In genomic region chr9:117278656-117279055, GRCh38 we compare ENCODE assay signal across 27 cellular contexts.
DNase-seq lines count a peak whose midpoint lies in the region; FAIRE-seq and TF ChIP-seq lines count a peak whose summit lies in the region.
"Had no signal": no experiment of that assay in that cellular context is flagged by ENCODE, and none has a peak within 500 bp of the region (broad histone marks: within the 10 kb centered on the region; RNA-seq: fewer than 3 reads in every experiment).

No MANE protein-coding gene starts in this region.

- H3K27me3 Mint-ChIP-seq in Calu3 (ENCODE audit: unreplicated experiment), result no peaks in the 10 kb centered on the region
- H3K27me3 Mint-ChIP-seq: activated T-cell treated with anti-CD3 and anti-CD28 coated beads, Interleukin-2, amount 50 U/mL, for 24 hours; B cell had no signal

- TF ChIP-seq EP300 in neural cell (conservative IDR thresholded peaks at IDR 0.05; ENCODE audit: poor library complexity, severe bottlenecking), result no peak

- no peak for TF ChIP-seq CTCF in neural cell (IDR thresholded peaks at IDR 0.05; ENCODE audit: poor library complexity, severe bottlenecking)
- no peak for TF ChIP-seq CTCF in Calu3 (IDR thresholded peaks at IDR 0.05; ENCODE audit: unreplicated experiment)

- H3K27ac Mint-ChIP-seq in Calu3 (ENCODE audit: unreplicated experiment), result no peak overlapping the region
- H3K27ac Mint-ChIP-seq: activated T-cell treated with anti-CD3 and anti-CD28 coated beads, Interleukin-2, amount 50 U/mL, for 24 hours; B cell; T-helper 1 cell treated with Interleukin-12 subunit alpha and Interleukin-12 subunit beta and Interleukin-4 antibody, amounts not matched to agents 30 μg/mL and 1 μg/mL, for 36 hours had no signal

- peak overlapping the region; percentile 24 for H3K27ac ChIP-seq in neural cell (ENCODE audit: low read length)
- H3K27ac ChIP-seq: foreskin keratinocyte, SJCRH30 had no signal

- no peak for TF ChIP-seq POLR2A in H54 (IDR thresholded peaks at IDR 0.05; ENCODE audit: low read depth, low read length)

- H4K20me1 ChIP-seq in neural cell (ENCODE audit: insufficient read depth), result no peaks in the 10 kb centered on the region

- H3K9me2 ChIP-seq in neural cell (ENCODE audit: insufficient read depth, low read length), result no peaks in the 10 kb centered on the region

- H3K4me1 Mint-ChIP-seq in Calu3 (ENCODE audit: low read depth, unreplicated experiment), result no peaks in the 10 kb centered on the region
- H3K4me1 Mint-ChIP-seq: B cell had no signal

- peaks cover 7% of the 10 kb centered on the region for H3K9me3 Mint-ChIP-seq in Calu3 (ENCODE audit: low read depth, unreplicated experiment)
- H3K9me3 Mint-ChIP-seq: T-helper 1 cell treated with Interleukin-12 subunit alpha and Interleukin-12 subunit beta and Interleukin-4 antibody, amounts not matched to agents 30 μg/mL and 1 μg/mL, for 36 hours had no signal

- DNase-seq in NCI-H1694 treated with DMSO at 0.1 percent for 48 hours (lab: John Stamatoyannopoulos, UW) (peak; percentile 22), NCI-H1694 (lab: John Stamatoyannopoulos, UW) (no peak), H54 (ENCODE audit: insufficient read length, low spot score) (no peak), SHP77 (lab: John Stamatoyannopoulos, UW) (peak; percentile 31 to 66), Calu3 (no peak), NCI-H187 (lab: John Stamatoyannopoulos, UW) (no peak)
- DNase-seq in activated CD8-positive, alpha-beta memory T cell treated with anti-CD3 and anti-CD28 coated beads for 24 hours, result no peak
- DNase-seq: activated naive CD4-positive, alpha-beta T cell treated with Interleukin-2 at 50 U/mL for 16 hours; activated T-cell treated with anti-CD3 and anti-CD28 coated beads, Interleukin-2, amount 50 U/mL, for 24 hours; amniotic stem cell; cortex of kidney; foreskin keratinocyte; Kasumi-1; left cardiac atrium; mesenchymal stem cell; MV-4-11; NK-92 treated with Interleukin-12 subunit alpha and Interleukin-12 subunit beta, amount 100 ng/mL, for 24 hours; SJCRH30; small intestine; stimulated activated CD4-positive, alpha-beta T cell treated with anti-CD3 and anti-CD28 coated beads, Interleukin-2, amount 100 ng/mL, for 24 hours had no signal

- no peak overlapping the region for H2AFZ ChIP-seq in neural cell (ENCODE audit: low read depth, low read length)

- H3F3A ChIP-seq in neural cell (ENCODE audit: insufficient read depth, low read length, poor library complexity, severe bottlenecking), result no peaks in the 10 kb centered on the region

- H3K27me3 ChIP-seq in neural cell (ENCODE audit: insufficient read depth, low read depth, low read length), result no peaks in the 10 kb centered on the region
- H3K27me3 ChIP-seq: foreskin keratinocyte, SJCRH30 had no signal

- no peaks in the 10 kb centered on the region for H3K36me3 ChIP-seq in neural cell (ENCODE audit: insufficient read depth, low read length)
- H3K36me3 ChIP-seq: SJCRH30 had no signal

- no TSS peak for BruUV-seq in Calu3 (replicated peaks; lab: Mats Ljungman, UMichigan)

- no peaks in the 10 kb centered on the region for H3K79me2 ChIP-seq in neural cell (replicated peaks; ENCODE audit: insufficient read depth, low read length)

- H3K9ac ChIP-seq in neural cell (ENCODE audit: low read length), result no peak overlapping the region

- no peaks in the 10 kb centered on the region for H3K36me3 Mint-ChIP-seq in Calu3 (ENCODE audit: insufficient read depth, unreplicated experiment)

- no peak overlapping the region for H3K4me3 Mint-ChIP-seq in Calu3 (ENCODE audit: low read depth, unreplicated experiment)
- H3K4me3 Mint-ChIP-seq: activated T-cell treated with anti-CD3 and anti-CD28 coated beads, Interleukin-2, amount 50 U/mL, for 24 hours; B cell; T-helper 1 cell treated with Interleukin-12 subunit alpha and Interleukin-12 subunit beta and Interleukin-4 antibody, amounts not matched to agents 30 μg/mL and 1 μg/mL, for 36 hours had no signal

- peak overlapping the region; percentile 9 for H3K4me3 ChIP-seq in neural cell (ENCODE audit: low read length)
- H3K4me3 ChIP-seq: SJCRH30 had no signal

- H3K4me2 ChIP-seq in neural cell (ENCODE audit: low read length), result no peak overlapping the region

- no peaks in the 10 kb centered on the region for H3K9me3 ChIP-seq in neural cell (ENCODE audit: low read length)
- H3K9me3 ChIP-seq: SJCRH30 had no signal

- no peak for TF ChIP-seq RAD21 in neural cell (conservative IDR thresholded peaks at IDR 0.05)

- CTCF ChIA-PET in Calu3 (lab: Charles Lee), result no interaction called here

- intact Hi-C loops in Calu3 (cut with micrococcal nuclease; ENCODE audit: unreplicated experiment), result no loop called here

- FAIRE-seq in H54 (lab: Jason Lieb, UNC), result peak; percentile 23
- FAIRE-seq: A204.1, bronchial epithelial cell, GM12891, HepG2, small intestine had no signal

TF ChIP-seq in neural cell, 6 proteins besides CTCF, POLR2A, EP300 and RAD21:
- TF ChIP-seq POLR2AphosphoS5 (IDR thresholded peaks at IDR 0.05) (peak; percentile 22), EZH2 (IDR thresholded peaks at IDR 0.05; ENCODE audit: borderline replicate concordance, insufficient read depth, low read length, poor library complexity, severe bottlenecking) (no peak)
- TF ChIP-seq, protein P1, sequence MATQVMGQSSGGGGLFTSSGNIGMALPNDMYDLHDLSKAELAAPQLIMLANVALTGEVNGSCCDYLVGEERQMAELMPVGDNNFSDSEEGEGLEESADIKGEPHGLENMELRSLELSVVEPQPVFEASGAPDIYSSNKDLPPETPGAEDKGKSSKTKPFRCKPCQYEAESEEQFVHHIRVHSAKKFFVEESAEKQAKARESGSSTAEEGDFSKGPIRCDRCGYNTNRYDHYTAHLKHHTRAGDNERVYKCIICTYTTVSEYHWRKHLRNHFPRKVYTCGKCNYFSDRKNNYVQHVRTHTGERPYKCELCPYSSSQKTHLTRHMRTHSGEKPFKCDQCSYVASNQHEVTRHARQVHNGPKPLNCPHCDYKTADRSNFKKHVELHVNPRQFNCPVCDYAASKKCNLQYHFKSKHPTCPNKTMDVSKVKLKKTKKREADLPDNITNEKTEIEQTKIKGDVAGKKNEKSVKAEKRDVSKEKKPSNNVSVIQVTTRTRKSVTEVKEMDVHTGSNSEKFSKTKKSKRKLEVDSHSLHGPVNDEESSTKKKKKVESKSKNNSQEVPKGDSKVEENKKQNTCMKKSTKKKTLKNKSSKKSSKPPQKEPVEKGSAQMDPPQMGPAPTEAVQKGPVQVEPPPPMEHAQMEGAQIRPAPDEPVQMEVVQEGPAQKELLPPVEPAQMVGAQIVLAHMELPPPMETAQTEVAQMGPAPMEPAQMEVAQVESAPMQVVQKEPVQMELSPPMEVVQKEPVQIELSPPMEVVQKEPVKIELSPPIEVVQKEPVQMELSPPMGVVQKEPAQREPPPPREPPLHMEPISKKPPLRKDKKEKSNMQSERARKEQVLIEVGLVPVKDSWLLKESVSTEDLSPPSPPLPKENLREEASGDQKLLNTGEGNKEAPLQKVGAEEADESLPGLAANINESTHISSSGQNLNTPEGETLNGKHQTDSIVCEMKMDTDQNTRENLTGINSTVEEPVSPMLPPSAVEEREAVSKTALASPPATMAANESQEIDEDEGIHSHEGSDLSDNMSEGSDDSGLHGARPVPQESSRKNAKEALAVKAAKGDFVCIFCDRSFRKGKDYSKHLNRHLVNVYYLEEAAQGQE (IDR thresholded peaks at IDR 0.05; ENCODE audit: borderline replicate concordance), result no peak

Comparison
In these comparisons a context has a peak if more than half of its experiments do, and no peak if none do; other contexts are left out.
1. DNase-seq: peak in NCI-H1694 treated with DMSO at 0.1 percent for 48 hours (single experiment) and SHP77 (2 of 2); none in NCI-H1694 (single experiment), H54 (single experiment), Calu3 (single experiment), activated CD8-positive, alpha-beta memory T cell treated with anti-CD3 and anti-CD28 coated beads for 24 hours (single experiment) and NCI-H187 (0 of 2).